2 cellular contexts compared by ENCODE assay signal in genomic region chr2:61582191-61582590, GRCh38.
TF ChIP-seq lines count a peak whose summit lies in the region.

No MANE protein-coding gene starts in this region.

TF ChIP-seq in SK-N-SH, 30 proteins besides CTCF, POLR2A, EP300 and RAD21 (continued from another document):
- TF ChIP-seq PBX3 (IDR thresholded peaks at IDR 0.05) = no peak
- no peak for TF ChIP-seq TCF12 (IDR thresholded peaks at IDR 0.05)
- no peak for TF ChIP-seq GATA2 (CRISPR knock-in tag; IDR thresholded peaks at IDR 0.05)
- TF ChIP-seq, protein P1, sequence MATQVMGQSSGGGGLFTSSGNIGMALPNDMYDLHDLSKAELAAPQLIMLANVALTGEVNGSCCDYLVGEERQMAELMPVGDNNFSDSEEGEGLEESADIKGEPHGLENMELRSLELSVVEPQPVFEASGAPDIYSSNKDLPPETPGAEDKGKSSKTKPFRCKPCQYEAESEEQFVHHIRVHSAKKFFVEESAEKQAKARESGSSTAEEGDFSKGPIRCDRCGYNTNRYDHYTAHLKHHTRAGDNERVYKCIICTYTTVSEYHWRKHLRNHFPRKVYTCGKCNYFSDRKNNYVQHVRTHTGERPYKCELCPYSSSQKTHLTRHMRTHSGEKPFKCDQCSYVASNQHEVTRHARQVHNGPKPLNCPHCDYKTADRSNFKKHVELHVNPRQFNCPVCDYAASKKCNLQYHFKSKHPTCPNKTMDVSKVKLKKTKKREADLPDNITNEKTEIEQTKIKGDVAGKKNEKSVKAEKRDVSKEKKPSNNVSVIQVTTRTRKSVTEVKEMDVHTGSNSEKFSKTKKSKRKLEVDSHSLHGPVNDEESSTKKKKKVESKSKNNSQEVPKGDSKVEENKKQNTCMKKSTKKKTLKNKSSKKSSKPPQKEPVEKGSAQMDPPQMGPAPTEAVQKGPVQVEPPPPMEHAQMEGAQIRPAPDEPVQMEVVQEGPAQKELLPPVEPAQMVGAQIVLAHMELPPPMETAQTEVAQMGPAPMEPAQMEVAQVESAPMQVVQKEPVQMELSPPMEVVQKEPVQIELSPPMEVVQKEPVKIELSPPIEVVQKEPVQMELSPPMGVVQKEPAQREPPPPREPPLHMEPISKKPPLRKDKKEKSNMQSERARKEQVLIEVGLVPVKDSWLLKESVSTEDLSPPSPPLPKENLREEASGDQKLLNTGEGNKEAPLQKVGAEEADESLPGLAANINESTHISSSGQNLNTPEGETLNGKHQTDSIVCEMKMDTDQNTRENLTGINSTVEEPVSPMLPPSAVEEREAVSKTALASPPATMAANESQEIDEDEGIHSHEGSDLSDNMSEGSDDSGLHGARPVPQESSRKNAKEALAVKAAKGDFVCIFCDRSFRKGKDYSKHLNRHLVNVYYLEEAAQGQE (IDR thresholded peaks at IDR 0.05; ENCODE audit: low read depth, low read length) = no peak
- no peak for TF ChIP-seq CHD2 (IDR thresholded peaks at IDR 0.05; ENCODE audit: low read length, partially characterized antibody)
- no peak for TF ChIP-seq MXI1 (IDR thresholded peaks at IDR 0.05; ENCODE audit: low read depth, low read length)
- TF ChIP-seq TEAD4 (IDR thresholded peaks at IDR 0.05; ENCODE audit: borderline replicate concordance, insufficient read depth) = no peak
- no peak for TF ChIP-seq YY1 (IDR thresholded peaks at IDR 0.05; ENCODE audit: low read depth)
- TF ChIP-seq NFIC (IDR thresholded peaks at IDR 0.05; ENCODE audit: borderline replicate concordance) = no peak
- no peak for TF ChIP-seq FOSL2 (IDR thresholded peaks at IDR 0.05; ENCODE audit: borderline replicate concordance, low read depth)
- TF ChIP-seq SIN3A (IDR thresholded peaks at IDR 0.05; ENCODE audit: borderline replicate concordance, low read depth, low read length) = no peak
- TF ChIP-seq, protein P2, sequence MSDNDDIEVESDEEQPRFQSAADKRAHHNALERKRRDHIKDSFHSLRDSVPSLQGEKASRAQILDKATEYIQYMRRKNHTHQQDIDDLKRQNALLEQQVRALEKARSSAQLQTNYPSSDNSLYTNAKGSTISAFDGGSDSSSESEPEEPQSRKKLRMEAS (IDR thresholded peaks at IDR 0.05; ENCODE audit: low read depth) = no peak
- TF ChIP-seq, protein P3, sequence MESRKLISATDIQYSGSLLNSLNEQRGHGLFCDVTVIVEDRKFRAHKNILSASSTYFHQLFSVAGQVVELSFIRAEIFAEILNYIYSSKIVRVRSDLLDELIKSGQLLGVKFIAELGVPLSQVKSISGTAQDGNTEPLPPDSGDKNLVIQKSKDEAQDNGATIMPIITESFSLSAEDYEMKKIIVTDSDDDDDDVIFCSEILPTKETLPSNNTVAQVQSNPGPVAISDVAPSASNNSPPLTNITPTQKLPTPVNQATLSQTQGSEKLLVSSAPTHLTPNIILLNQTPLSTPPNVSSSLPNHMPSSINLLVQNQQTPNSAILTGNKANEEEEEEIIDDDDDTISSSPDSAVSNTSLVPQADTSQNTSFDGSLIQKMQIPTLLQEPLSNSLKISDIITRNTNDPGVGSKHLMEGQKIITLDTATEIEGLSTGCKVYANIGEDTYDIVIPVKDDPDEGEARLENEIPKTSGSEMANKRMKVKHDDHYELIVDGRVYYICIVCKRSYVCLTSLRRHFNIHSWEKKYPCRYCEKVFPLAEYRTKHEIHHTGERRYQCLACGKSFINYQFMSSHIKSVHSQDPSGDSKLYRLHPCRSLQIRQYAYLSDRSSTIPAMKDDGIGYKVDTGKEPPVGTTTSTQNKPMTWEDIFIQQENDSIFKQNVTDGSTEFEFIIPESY (IDR thresholded peaks at IDR 0.05; ENCODE audit: borderline replicate concordance, low read depth) = no peak
- no peak for TF ChIP-seq FOXM1 (IDR thresholded peaks at IDR 0.05; ENCODE audit: low read depth)

TF ChIP-seq in SK-N-SH treated with all-trans-retinoic acid at 6 μM for 48 hours, 23 proteins besides CTCF, POLR2A, EP300 and RAD21 (continued from another document):
- TF ChIP-seq, protein P4, sequence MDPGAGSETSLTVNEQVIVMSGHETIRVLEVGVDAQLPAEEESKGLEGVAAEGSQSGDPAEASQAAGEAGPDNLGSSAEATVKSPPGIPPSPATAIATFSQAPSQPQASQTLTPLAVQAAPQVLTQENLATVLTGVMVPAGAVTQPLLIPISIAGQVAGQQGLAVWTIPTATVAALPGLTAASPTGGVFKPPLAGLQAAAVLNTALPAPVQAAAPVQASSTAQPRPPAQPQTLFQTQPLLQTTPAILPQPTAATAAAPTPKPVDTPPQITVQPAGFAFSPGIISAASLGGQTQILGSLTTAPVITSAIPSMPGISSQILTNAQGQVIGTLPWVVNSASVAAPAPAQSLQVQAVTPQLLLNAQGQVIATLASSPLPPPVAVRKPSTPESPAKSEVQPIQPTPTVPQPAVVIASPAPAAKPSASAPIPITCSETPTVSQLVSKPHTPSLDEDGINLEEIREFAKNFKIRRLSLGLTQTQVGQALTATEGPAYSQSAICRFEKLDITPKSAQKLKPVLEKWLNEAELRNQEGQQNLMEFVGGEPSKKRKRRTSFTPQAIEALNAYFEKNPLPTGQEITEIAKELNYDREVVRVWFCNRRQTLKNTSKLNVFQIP (CRISPR knock-in tag; IDR thresholded peaks at IDR 0.05; ENCODE audit: borderline replicate concordance, low read depth) = no peak
- no peak for TF ChIP-seq ARNTL (CRISPR knock-in tag; IDR thresholded peaks at IDR 0.05; ENCODE audit: borderline replicate concordance, low read depth)
- no peak for TF ChIP-seq ZNF70 (CRISPR knock-in tag; IDR thresholded peaks at IDR 0.05)
- no peak for TF ChIP-seq OSR1 (CRISPR knock-in tag; IDR thresholded peaks at IDR 0.05)
- no peak for TF ChIP-seq ZC3H10 (CRISPR knock-in tag; IDR thresholded peaks at IDR 0.05)
- TF ChIP-seq TOX (CRISPR knock-in tag; IDR thresholded peaks at IDR 0.05; ENCODE audit: borderline replicate concordance) = no peak
- no peak for TF ChIP-seq PPARA (CRISPR knock-in tag; IDR thresholded peaks at IDR 0.05; ENCODE audit: borderline replicate concordance)
- no peak for TF ChIP-seq RARB (CRISPR knock-in tag; IDR thresholded peaks at IDR 0.05)
- TF ChIP-seq TCF4 (CRISPR knock-in tag; IDR thresholded peaks at IDR 0.05; ENCODE audit: borderline replicate concordance) = no peak
- no peak for TF ChIP-seq ZNF8 (CRISPR knock-in tag; IDR thresholded peaks at IDR 0.05)
- TF ChIP-seq ISL1 (CRISPR knock-in tag; IDR thresholded peaks at IDR 0.05) = no peak
- no peak for TF ChIP-seq ESRRG (CRISPR knock-in tag; IDR thresholded peaks at IDR 0.05)
- no peak for TF ChIP-seq CSDC2 (CRISPR knock-in tag; IDR thresholded peaks at IDR 0.05)
- no peak for TF ChIP-seq TSHZ2 (CRISPR knock-in tag; IDR thresholded peaks at IDR 0.05)
- TF ChIP-seq PATZ1 (CRISPR knock-in tag; IDR thresholded peaks at IDR 0.05; ENCODE audit: borderline replicate concordance) = no peak
- TF ChIP-seq, protein P5, sequence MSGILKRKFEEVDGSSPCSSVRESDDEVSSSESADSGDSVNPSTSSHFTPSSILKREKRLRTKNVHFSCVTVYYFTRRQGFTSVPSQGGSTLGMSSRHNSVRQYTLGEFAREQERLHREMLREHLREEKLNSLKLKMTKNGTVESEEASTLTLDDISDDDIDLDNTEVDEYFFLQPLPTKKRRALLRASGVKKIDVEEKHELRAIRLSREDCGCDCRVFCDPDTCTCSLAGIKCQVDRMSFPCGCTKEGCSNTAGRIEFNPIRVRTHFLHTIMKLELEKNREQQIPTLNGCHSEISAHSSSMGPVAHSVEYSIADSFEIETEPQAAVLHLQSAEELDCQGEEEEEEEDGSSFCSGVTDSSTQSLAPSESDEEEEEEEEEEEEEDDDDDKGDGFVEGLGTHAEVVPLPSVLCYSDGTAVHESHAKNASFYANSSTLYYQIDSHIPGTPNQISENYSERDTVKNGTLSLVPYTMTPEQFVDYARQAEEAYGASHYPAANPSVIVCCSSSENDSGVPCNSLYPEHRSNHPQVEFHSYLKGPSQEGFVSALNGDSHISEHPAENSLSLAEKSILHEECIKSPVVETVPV (CRISPR knock-in tag; IDR thresholded peaks at IDR 0.05) = no peak
- TF ChIP-seq SNAI2 (CRISPR knock-in tag; IDR thresholded peaks at IDR 0.05) = no peak
- TF ChIP-seq ZFP30 (CRISPR knock-in tag; IDR thresholded peaks at IDR 0.05) = no peak
TF ChIP-seq in SK-N-SH treated with all-trans-retinoic acid at 6 μM for 48 hours: peak in this region for 0.
